1 cellular context compared by ENCODE assay signal in the genomic region with DNA sequence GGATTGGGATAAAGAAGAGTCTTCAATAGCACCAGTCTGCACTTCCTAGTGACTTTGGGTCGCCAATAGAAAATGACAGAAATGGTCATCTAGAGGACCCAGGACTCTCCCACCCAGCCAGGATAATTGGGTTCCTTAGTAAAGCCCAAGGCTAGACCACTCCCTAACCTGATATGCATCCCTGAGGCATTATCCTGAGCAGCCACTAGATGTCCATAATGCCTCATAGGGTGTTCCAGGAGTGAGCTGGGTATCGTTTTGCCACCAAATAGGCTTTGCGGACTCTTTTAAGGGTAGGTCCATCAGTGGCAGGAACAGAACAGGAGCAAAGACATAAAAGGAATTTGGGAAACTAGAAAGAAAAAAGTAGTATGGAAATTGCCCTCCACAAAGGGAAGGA.
TF ChIP-seq lines count a peak whose summit lies in the region.

No MANE protein-coding gene starts in this region.

TF ChIP-seq in endothelial cell of umbilical vein, 7 proteins besides CTCF, POLR2A, EP300 and RAD21 (continued from another document):
- no peak for TF ChIP-seq MAX (IDR thresholded peaks at IDR 0.05; ENCODE audit: insufficient read depth, insufficient read length)
- TF ChIP-seq EZH2 (IDR thresholded peaks at IDR 0.05; ENCODE audit: borderline replicate concordance, low read depth, low read length, severe bottlenecking): no peak
- TF ChIP-seq JUN (IDR thresholded peaks at IDR 0.05; ENCODE audit: borderline replicate concordance, insufficient read depth, insufficient read length, low read depth): no peak
- TF ChIP-seq FOS (IDR thresholded peaks at IDR 0.05; ENCODE audit: borderline replicate concordance, insufficient read depth, low read length): no peak
- no peak for TF ChIP-seq POLR2AphosphoS5 (IDR thresholded peaks at IDR 0.05; ENCODE audit: insufficient read depth, low read depth, low read length)
- no peak for TF ChIP-seq GATA2 (IDR thresholded peaks at IDR 0.05; ENCODE audit: insufficient read depth, insufficient read length, low read depth, low read length)
TF ChIP-seq in endothelial cell of umbilical vein: peak in this region for 0.
